ENCODE assay signal across 8 cellular contexts in the genomic region with DNA sequence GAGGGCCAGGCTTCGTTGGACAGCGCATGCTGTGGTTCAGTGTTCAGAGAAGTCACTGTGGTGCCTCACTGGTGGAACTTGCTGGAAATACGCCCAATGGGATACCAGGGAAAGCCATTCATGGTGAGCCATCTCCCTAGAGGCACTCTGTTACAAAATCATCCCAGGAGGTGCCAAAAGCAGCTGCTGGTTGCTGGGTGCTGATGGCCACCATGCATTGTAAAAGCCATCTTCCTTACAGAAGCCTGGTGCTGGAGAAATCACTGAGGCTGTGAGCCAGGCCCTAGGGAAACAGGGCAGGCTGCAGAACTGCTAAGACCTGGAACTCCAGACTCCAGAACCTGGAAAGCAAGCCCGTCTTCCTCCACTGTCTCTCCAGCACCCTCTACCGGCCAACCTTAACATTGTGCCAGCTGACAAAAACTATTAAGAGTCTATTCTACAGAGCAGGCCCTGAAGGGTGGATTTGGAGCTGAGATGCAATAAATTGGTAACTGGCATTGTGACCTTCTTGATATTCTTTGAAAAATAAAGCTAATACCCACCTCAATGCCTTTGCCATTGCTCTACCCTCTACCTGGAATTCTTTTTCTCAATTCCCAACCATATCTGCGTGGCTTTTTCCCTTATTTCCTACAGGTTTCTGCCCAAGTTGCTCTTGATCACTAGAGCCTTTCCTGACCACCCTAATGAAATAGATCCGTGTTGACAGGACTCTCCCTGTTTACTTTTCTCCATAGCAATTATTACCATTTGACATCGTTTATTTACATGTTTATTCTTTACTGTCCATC. TPM values are rescaled to one million over a fixed set of nuclear protein-coding genes. Genes with fewer than 3 reads are reported as not detected.
DNase-seq lines count a peak whose midpoint lies in the region; ATAC-seq and TF ChIP-seq lines count a peak whose summit lies in the region.

No MANE protein-coding gene starts in this region.

- no peak overlapping the region for H3K4me3 ChIP-seq in CD8-positive, alpha-beta memory T cell (ENCODE audit: low read length)
- H3K4me3 ChIP-seq in epithelial cell of esophagus (ENCODE audit: low read length) = no peak overlapping the region
- no peak overlapping the region for H3K4me3 ChIP-seq in muscle layer of colon (ENCODE audit: low read depth in 1 of 2, low read length in 2 of 2)

- peak overlapping the region; percentile 17 for H3K9ac ChIP-seq in muscle layer of colon (ENCODE audit: low read length)

- no peaks in the 10 kb centered on the region for H3K27me3 Mint-ChIP-seq in CD8-positive, alpha-beta memory T cell
- H3K27me3 Mint-ChIP-seq in activated CD8-positive, alpha-beta memory T cell treated with anti-CD3 and anti-CD28 coated beads, Interleukin-2, amount 10 ng/mL, durations not matched to agents 7 days and 5 days = peaks cover 5% of the 10 kb centered on the region

- CTCF ChIA-PET in CD8-positive, alpha-beta memory T cell (lab: Charles Lee) = interaction anchor here (0.6 to 1.5 kb wide), 4 partner anchors 15 to 102 kb away, joined by 3 to 4 read pairs (median 3); partner anchors contain the start of gene SNRPB
- CTCF ChIA-PET in activated CD8-positive, alpha-beta memory T cell treated with anti-CD3 and anti-CD28 coated beads, Interleukin-2, amount 10 ng/mL, durations not matched to agents 7 days and 5 days (lab: Charles Lee) = interaction anchor here (0.9 to 4.8 kb wide), 15 partner anchors 10 to 245 kb away, joined by 3 to 39 read pairs (median 7); partner anchors contain the start of genes SNRPB and TGM6

- no peak overlapping the region for H3K4me3 Mint-ChIP-seq in CD8-positive, alpha-beta memory T cell
- no peak overlapping the region for H3K4me3 Mint-ChIP-seq in activated CD8-positive, alpha-beta memory T cell treated with anti-CD3 and anti-CD28 coated beads, Interleukin-2, amount 10 ng/mL, durations not matched to agents 7 days and 5 days

- peaks cover 0 to 2% (median 0%) of the 10 kb centered on the region in 5 donors for H3K9me3 Mint-ChIP-seq in CD8-positive, alpha-beta memory T cell
- H3K9me3 Mint-ChIP-seq in activated CD8-positive, alpha-beta memory T cell treated with anti-CD3 and anti-CD28 coated beads, Interleukin-2, amount 10 ng/mL, durations not matched to agents 7 days and 5 days (ENCODE audit: low read depth) = no peaks in the 10 kb centered on the region

- H3K27me3 ChIP-seq in CD8-positive, alpha-beta memory T cell (ENCODE audit: insufficient read depth, low read length, poor library complexity, severe bottlenecking) = no peaks in the 10 kb centered on the region
- no peaks in the 10 kb centered on the region for H3K27me3 ChIP-seq in muscle layer of colon (ENCODE audit: control insufficient read depth in 1 of 2, insufficient read depth in 2 of 2, low read length in 2 of 2)

- peaks cover 15 to 29% (median 19%) of the 10 kb centered on the region in 3 donors for H3K4me1 Mint-ChIP-seq in CD8-positive, alpha-beta memory T cell
- peaks cover 19% of the 10 kb centered on the region for H3K4me1 Mint-ChIP-seq in activated CD8-positive, alpha-beta memory T cell treated with anti-CD3 and anti-CD28 coated beads, Interleukin-2, amount 10 ng/mL, durations not matched to agents 7 days and 5 days

- no peaks in the 10 kb centered on the region for H3K36me3 ChIP-seq in CD8-positive, alpha-beta memory T cell (ENCODE audit: insufficient read depth, low read length)
- no peaks in the 10 kb centered on the region for H3K36me3 ChIP-seq in muscle layer of colon (ENCODE audit: insufficient read depth, low read length)

- peak; percentile 98 for TF ChIP-seq CTCF in epithelial cell of esophagus (IDR thresholded peaks at IDR 0.05; ENCODE audit: insufficient read depth, low read depth, low read length, missing control alignments)

- peak; percentile 30 to 63 (median 47) for DNase-seq in CD8-positive, alpha-beta memory T cell
- DNase-seq in HT-29 (ENCODE audit: low spot score) (peak; percentile 81), NOMO-1 treated with dmso at 0.1 percent for 144 hours (lab: John Stamatoyannopoulos, UW; ENCODE audit: unreplicated experiment) (peak; percentile 52), epithelial cell of esophagus (ENCODE audit: low read depth) (peak; percentile 81)
- peak; percentile 76 for DNase-seq in activated CD8-positive, alpha-beta memory T cell treated with anti-CD3 and anti-CD28 coated beads, Interleukin-2, amount 10 ng/mL, durations not matched to agents 7 days and 5 days
- DNase-seq in stimulated activated naive CD8-positive, alpha-beta T cell treated with anti-CD3 and anti-CD28 coated beads, Interleukin-15, Interleukin-2, amounts not matched to agents 100 U/mL and 50 U/mL, for 24 hours = peak; percentile 80

- ATAC-seq in activated CD8-positive, alpha-beta memory T cell treated with anti-CD3 and anti-CD28 coated beads, Interleukin-2, amount 10 ng/mL, durations not matched to agents 7 days and 5 days = peak; percentile 59
- ATAC-seq in stimulated activated naive CD8-positive, alpha-beta T cell treated with anti-CD3 and anti-CD28 coated beads, Interleukin-15, Interleukin-2, amounts not matched to agents 100 U/mL and 50 U/mL, for 24 hours = peak; percentile 56
- no peak for ATAC-seq in GM21367 (IDR thresholded peaks at IDR 0.05; ENCODE audit: unreplicated experiment)

- no peak overlapping the region for H3K27ac ChIP-seq in CD8-positive, alpha-beta memory T cell (ENCODE audit: low read depth, low read length)
- H3K27ac ChIP-seq in muscle layer of colon (ENCODE audit: low read depth, low read length) = no peak overlapping the region

- no peaks in the 10 kb centered on the region for H3K9me3 ChIP-seq in CD8-positive, alpha-beta memory T cell (ENCODE audit: low read length)
- H3K9me3 ChIP-seq in muscle layer of colon (ENCODE audit: low read length) = no peaks in the 10 kb centered on the region

- peaks cover 0 to 3% (median 2%) of the 10 kb centered on the region in 3 donors for H3K36me3 Mint-ChIP-seq in CD8-positive, alpha-beta memory T cell
- no peaks in the 10 kb centered on the region for H3K36me3 Mint-ChIP-seq in activated CD8-positive, alpha-beta memory T cell treated with anti-CD3 and anti-CD28 coated beads, Interleukin-2, amount 10 ng/mL, durations not matched to agents 7 days and 5 days

- no peaks in the 10 kb centered on the region for H3K4me1 ChIP-seq in CD8-positive, alpha-beta memory T cell (ENCODE audit: insufficient read depth, low read length)
- no peaks in the 10 kb centered on the region for H3K4me1 ChIP-seq in muscle layer of colon (ENCODE audit: insufficient read depth, low read length)

- no peak overlapping the region for H3K27ac Mint-ChIP-seq in CD8-positive, alpha-beta memory T cell
- H3K27ac Mint-ChIP-seq in activated CD8-positive, alpha-beta memory T cell treated with anti-CD3 and anti-CD28 coated beads, Interleukin-2, amount 10 ng/mL, durations not matched to agents 7 days and 5 days = no peak overlapping the region

- POLR2A ChIA-PET in CD8-positive, alpha-beta memory T cell (lab: Charles Lee) = interaction anchor here (0.6 kb wide), 1 partner anchor 1023 kb away, joined by 4 read pairs; no protein-coding TSS in a partner anchor

RNA-seq across cellular contexts. Expression of gene SNRPB, which starts 18.5 kb away (rescaled TPM):
- total RNA-seq in CD8-positive, alpha-beta memory T cell = 100 to 1,000 TPM; 423 to 432 TPM
- 291 TPM for polyA plus RNA-seq in CD8-positive, alpha-beta memory T cell
- total RNA-seq in HT-29 (2014; rRNA removed; shearing (Covaris generic)) = 649 and 692 TPM in 2 replicates
- total RNA-seq in activated CD8-positive, alpha-beta memory T cell treated with anti-CD3 and anti-CD28 coated beads, Interleukin-2, amount 10 ng/mL, durations not matched to agents 7 days and 5 days = 100 to 1,000 TPM; 335 to 391 TPM

RNA-seq across cellular contexts. Expression of gene ZNF343, which starts 56.6 kb away (rescaled TPM):
- total RNA-seq in CD8-positive, alpha-beta memory T cell = 10 to 100 TPM; 11.3 TPM
- polyA plus RNA-seq in CD8-positive, alpha-beta memory T cell = 4.3 TPM
- 1.2 and 5.0 TPM in 2 replicates for total RNA-seq in HT-29 (2014; rRNA removed; shearing (Covaris generic))
- total RNA-seq in activated CD8-positive, alpha-beta memory T cell treated with anti-CD3 and anti-CD28 coated beads, Interleukin-2, amount 10 ng/mL, durations not matched to agents 7 days and 5 days = 10 to 100 TPM in 1 of 2 experiments, 1 to 10 TPM in 1; 7.0 to 10.3 TPM
